Comparison of ENCODE assay signal across 6 cellular contexts in genomic region chr10:89620296-89620695, GRCh38. TPM values are rescaled to one million over a fixed set of nuclear protein-coding genes. Genes with fewer than 3 reads are reported as not detected.
DNase-seq lines count a peak whose midpoint lies in the region; ATAC-seq, FAIRE-seq and TF ChIP-seq lines count a peak whose summit lies in the region.
"Not testable (repeated sequence)": the region's sequence is repeated elsewhere in the genome, so short reads cannot be mapped to it uniquely, and the experiment has no call there.

No MANE protein-coding gene starts in this region.

- FAIRE-seq in H1 (lab: Jason Lieb, UNC) = not testable (repeated sequence)

- not testable (repeated sequence) for H3K56ac ChIP-seq in H1 (replicated peaks; ENCODE audit: insufficient read length, low read depth, low read length); mesendoderm (ENCODE audit: low read length)

- CTCF ChIA-PET in WTC11 (lab: Charles Lee); H1 (lab: Charles Lee; ENCODE audit: partially characterized antibody): not testable (repeated sequence)

- H3K27ac Mint-ChIP-seq in GM23338 (peak overlapping the region; percentile 97), WTC11 (0 out of 2 replicates have a peak overlapping the region, but pooled peaks have one; percentile 54)

- peaks cover 51% of the 10 kb centered on the region for H3K9me3 Mint-ChIP-seq in GM23338
- peaks cover 52% of the 10 kb centered on the region for H3K9me3 Mint-ChIP-seq in WTC11

- not testable (repeated sequence) for H3K9me2 ChIP-seq in GM23338 (ENCODE audit: insufficient read depth)

- not testable (repeated sequence) for H3K23me2 ChIP-seq in H1 (ENCODE audit: low read depth, low read length)

- H3K27ac ChIP-seq in GM23338 (ENCODE audit: low read depth) = peak overlapping the region; percentile 89
- peak overlapping the region; percentile 82 for H3K27ac ChIP-seq in HUES48 (ENCODE audit: low read depth, low read length)
- not testable (repeated sequence) for H3K27ac ChIP-seq in H1 (ENCODE audit: low read depth, low read length); mesendoderm (ENCODE audit: low read depth, low read length)

- H3K79me1 ChIP-seq in H1 (ENCODE audit: low read depth, low read length); mesendoderm (ENCODE audit: low read length): not testable (repeated sequence)

- H3K36me3 ChIP-seq in GM23338 (ENCODE audit: insufficient read depth) (peaks cover 12% of the 10 kb centered on the region), H1 (ENCODE audit: control insufficient read depth in 2 of 4, insufficient read depth in 4 of 4, low read length in 3 of 4) (peaks cover 0 to 13% (median 3%) of the 10 kb centered on the region in 4 experiments; a peak in 3 of 8 replicates)
- not testable (repeated sequence) for H3K36me3 ChIP-seq in HUES48 (ENCODE audit: control insufficient read depth, insufficient read depth, low read length); mesendoderm (ENCODE audit: control insufficient read depth, insufficient read depth, low read length)

- TF ChIP-seq RAD21 in H1 (IDR thresholded peaks at IDR 0.05 in 1 of 2, conservative IDR thresholded peaks at IDR 0.05 in 1 of 2; ENCODE audit: low read depth in 2 of 2, low read length in 2 of 2) = not testable (repeated sequence)

- H2BK12ac ChIP-seq in H1 (ENCODE audit: low read depth, low read length) = not testable (repeated sequence)

- H2AFZ ChIP-seq in GM23338; H1 (ENCODE audit: low read length): not testable (repeated sequence)

- not testable (repeated sequence) for TF ChIP-seq CTCF in GM23338 (conservative IDR thresholded peaks at IDR 0.05; ENCODE audit: low read depth in 2 of 2); WTC11 (IDR thresholded peaks at IDR 0.05); H1 (IDR thresholded peaks at IDR 0.05; ENCODE audit: control extremely low read depth in 1 of 3, insufficient read depth in 1 of 3, low read depth in 1 of 3, low read length in 3 of 3)

- H3K9ac ChIP-seq in HUES48 (ENCODE audit: low read depth, low read length); H1 (replicated peaks in 1 of 4; ENCODE audit: extremely low read depth in 1 of 4, low read depth in 3 of 4, low read length in 3 of 4); mesendoderm (ENCODE audit: low read length): not testable (repeated sequence)

- not testable (repeated sequence) for H2BK5ac ChIP-seq in H1 (ENCODE audit: low read depth, low read length); mesendoderm (ENCODE audit: low read length)

- H4K5ac ChIP-seq in H1 (ENCODE audit: insufficient read length, low read depth, low read length); mesendoderm (ENCODE audit: low read length): not testable (repeated sequence)

- not testable (repeated sequence) for H3K4me3 Mint-ChIP-seq in GM23338, WTC11

- not testable (repeated sequence) for H3K27me3 ChIP-seq in GM23338 (ENCODE audit: insufficient read depth); HUES48 (ENCODE audit: control insufficient read depth, insufficient read depth, low read length); H1 (replicated peaks in 1 of 4; ENCODE audit: control insufficient read depth in 3 of 4, extremely low read depth in 1 of 4, insufficient read depth in 3 of 4, low read length in 3 of 4); mesendoderm (ENCODE audit: insufficient read depth, low read length, poor library complexity)

- not testable (repeated sequence) for H3K4ac ChIP-seq in H1 (replicated peaks; ENCODE audit: insufficient read length, low read depth, low read length); mesendoderm (ENCODE audit: low read depth, low read length)

- not testable (repeated sequence) for H4K91ac ChIP-seq in H1 (replicated peaks; ENCODE audit: insufficient read length, low read length)

- not testable (repeated sequence) for H3K4me2 ChIP-seq in GM23338; H1 (ENCODE audit: insufficient read depth in 1 of 2, low read depth in 2 of 2, low read length in 2 of 2); mesendoderm (ENCODE audit: low read length)

- not testable (repeated sequence) for TF ChIP-seq POLR2A in H1 (IDR thresholded peaks at IDR 0.05; ENCODE audit: control extremely low read depth in 1 of 2, low read depth in 2 of 2, low read length in 2 of 2)

- H3K27me3 Mint-ChIP-seq in GM23338 (ENCODE audit: insufficient read depth, low read depth, poor library complexity); WTC11 (ENCODE audit: low read depth): not testable (repeated sequence)

- not testable (repeated sequence) for H3K4me3 ChIP-seq in GM23338; HUES48 (ENCODE audit: low read depth, low read length); H1 (ENCODE audit: extremely low read depth in 1 of 4, insufficient read depth in 2 of 4, low read depth in 3 of 4, low read length in 4 of 4); mesendoderm (ENCODE audit: low read length)

- not testable (repeated sequence) for H4K20me1 ChIP-seq in GM23338 (replicated peaks; ENCODE audit: insufficient read depth); H1 (replicated peaks in 1 of 2; ENCODE audit: control insufficient read depth in 1 of 2, insufficient read depth in 2 of 2, low read length in 2 of 2)

- H3F3A ChIP-seq in GM23338 (replicated peaks; ENCODE audit: low read depth) = not testable (repeated sequence)

- H3K4me1 Mint-ChIP-seq in GM23338 = peaks cover 29% of the 10 kb centered on the region
- H3K4me1 Mint-ChIP-seq in WTC11 = peaks cover 17% of the 10 kb centered on the region

- WGBS in H1 (ENCODE audit: extremely low coverage in 1 of 2, insufficient coverage in 1 of 2, insufficient read length in 1 of 2, insufficient replicate concordance in 2 of 2, low coverage in 1 of 2, low lambda C conversion rate in 2 of 2, missing lambda C conversion rate in 1 of 2), 2 experiments = 67% methylated on average over 6 of the region's 6 CpGs; no CpG with 5 or more reads in 1 of the 2 experiments
- WGBS in mesendoderm (ENCODE audit: extremely low coverage, insufficient coverage, low lambda C conversion rate) = no CpG with 5 or more reads among the region's 6 CpGs

- not testable (repeated sequence) for H2BK120ac ChIP-seq in H1 (replicated peaks; ENCODE audit: low read depth, low read length); mesendoderm (ENCODE audit: low read depth, low read length)

- H3K4me1 ChIP-seq in GM23338 (ENCODE audit: insufficient read depth); HUES48 (ENCODE audit: control insufficient read depth, insufficient read depth, low read length); H1 (replicated peaks in 1 of 4; ENCODE audit: control insufficient read depth in 3 of 4, insufficient read depth in 4 of 4, low read length in 3 of 4); mesendoderm (ENCODE audit: control insufficient read depth, low read depth, low read length): not testable (repeated sequence)

- not testable (repeated sequence) for H2AK5ac ChIP-seq in H1 (ENCODE audit: low read depth, low read length); mesendoderm (ENCODE audit: low read length)

- not testable (repeated sequence) for H3K18ac ChIP-seq in H1 (ENCODE audit: extremely low read depth, low read length); mesendoderm (ENCODE audit: low read length)

- peak in 1 of 2 experiments; percentile 88; a peak in 1 of 3 replicates for TF ChIP-seq EP300 in H1 (IDR thresholded peaks at IDR 0.05; ENCODE audit: borderline replicate concordance in 1 of 2, low read depth in 2 of 2, low read length in 2 of 2)

- ATAC-seq in GM23338, WTC11: not testable (repeated sequence)

- not testable (repeated sequence) for H3K23ac ChIP-seq in H1 (ENCODE audit: insufficient read length); mesendoderm (ENCODE audit: low read length)

- not testable (repeated sequence) for H3K14ac ChIP-seq in H1 (ENCODE audit: insufficient read length)

- POLR2A ChIA-PET in WTC11 (lab: Charles Lee) = not testable (repeated sequence)
- POLR2A ChIA-PET in H1 (lab: Charles Lee; ENCODE audit: partially characterized antibody) = interaction anchor here (0.9 to 1.7 kb wide), 2 partner anchors 24 to 31 kb away, joined by 3 to 6 read pairs; no protein-coding TSS in a partner anchor

- H2BK15ac ChIP-seq in H1 (ENCODE audit: low read length); mesendoderm (replicated peaks; ENCODE audit: low read depth): not testable (repeated sequence)

- H3K36me3 Mint-ChIP-seq in GM23338 (ENCODE audit: low read depth) = peaks cover 62% of the 10 kb centered on the region
- H3K36me3 Mint-ChIP-seq in WTC11 = peaks cover 58% of the 10 kb centered on the region

- not testable (repeated sequence) for H2BK20ac ChIP-seq in H1 (ENCODE audit: low read length)

- H3K9me3 ChIP-seq in HUES48 (ENCODE audit: control insufficient read depth, insufficient read depth, low read length) (peaks cover 28% of the 10 kb centered on the region), H1 (ENCODE audit: insufficient read depth in 2 of 2, low read depth in 1 of 2, low read length in 1 of 2) (peaks cover 10 to 19% of the 10 kb centered on the region in 2 experiments)

- H4K8ac ChIP-seq in H1 (ENCODE audit: extremely low read depth, insufficient read depth, low read length); mesendoderm (ENCODE audit: low read depth, low read length): not testable (repeated sequence)

- peak; percentile 83 for DNase-seq in GM23338 (ENCODE audit: low spot score)
- DNase-seq in WTC11 (ENCODE audit: low spot score) = peak; percentile 36
- peak in 1 of 2 experiments; percentile 65 for DNase-seq in H1 (ENCODE audit: low read depth in 1 of 2, low spot score in 2 of 2)
- DNase-seq in iPS DF 4.7 (ENCODE audit: extremely low read depth, low spot score) = peak; percentile 28
- DNase-seq in mesendoderm = peak; percentile 75

- peaks cover 93% of the 10 kb centered on the region for H3K79me2 ChIP-seq in GM23338 (replicated peaks; ENCODE audit: insufficient read depth)
- peaks cover 0 to 77% of the 10 kb centered on the region in 2 experiments; a peak in 3 of 4 replicates for H3K79me2 ChIP-seq in H1 (ENCODE audit: control insufficient read depth in 1 of 2, insufficient read depth in 2 of 2, low read length in 2 of 2)
- not testable (repeated sequence) for H3K79me2 ChIP-seq in mesendoderm (ENCODE audit: control insufficient read depth, insufficient read depth, low read length)

RNA-seq across cellular contexts. Expression of gene PANK1, which starts 24.7 kb away (rescaled TPM):
- 44.7 and 62.5 TPM in 2 replicates for total RNA-seq in GM23338 (2014; rRNA removed; shearing (Covaris generic))
- polyA plus RNA-seq in GM23338 (2016; fragmentation: Nextera tagmentation; extraction: Ambion mirVana) = 14.6 and 15.2 TPM in 2 replicates
- total RNA-seq in WTC11 (2021) = 24.9 to 25.8 TPM (median 25.7 TPM) in 3 replicates
- total RNA-seq in H1 (2021; fragmentation: NEBNext Ultra II Directional; extraction: Animal tissue kit (Norgen Biotek cat#: 25700)) = 39.1 and 40.4 TPM in 2 replicates
- 11.3 and 18.5 TPM in 2 replicates for polyA plus RNA-seq in H1 (2011; rRNA removed)
- polyA plus RNA-seq in H1 (2011; cell fraction: cytosol; rRNA removed) = 18.1 TPM
- polyA plus RNA-seq in H1 (2011; cell fraction: nucleus; rRNA removed) = 12.0 TPM
- polyA plus RNA-seq in H1 (2012, experiment 1 of 2) = 24.6 to 36.4 TPM (median 26.5 TPM) in 4 replicates
- polyA plus RNA-seq in H1 (2012, experiment 2 of 2) = 5.1 TPM
- polyA plus RNA-seq in H1 (2013, experiment 1 of 2) = 22.6 TPM
- 22.8 TPM for polyA plus RNA-seq in H1 (2013, experiment 2 of 2)
- 51.7 and 58.1 TPM in 2 replicates for polyA minus RNA-seq in H1 (2011; rRNA and poly(A)+ RNA removed)
- polyA minus RNA-seq in H1 (2011; cell fraction: cytosol; rRNA and poly(A)+ RNA removed) = 15.3 TPM
- polyA minus RNA-seq in H1 (2011; cell fraction: nucleus; rRNA and poly(A)+ RNA removed) = 33.0 TPM
- polyA plus RNA-seq in mesendoderm (2013, experiment 1 of 2) = 25.4 TPM
- 26.4 TPM for polyA plus RNA-seq in mesendoderm (2013, experiment 2 of 2)
